11 cellular contexts compared by ENCODE assay signal in the genomic region with DNA sequence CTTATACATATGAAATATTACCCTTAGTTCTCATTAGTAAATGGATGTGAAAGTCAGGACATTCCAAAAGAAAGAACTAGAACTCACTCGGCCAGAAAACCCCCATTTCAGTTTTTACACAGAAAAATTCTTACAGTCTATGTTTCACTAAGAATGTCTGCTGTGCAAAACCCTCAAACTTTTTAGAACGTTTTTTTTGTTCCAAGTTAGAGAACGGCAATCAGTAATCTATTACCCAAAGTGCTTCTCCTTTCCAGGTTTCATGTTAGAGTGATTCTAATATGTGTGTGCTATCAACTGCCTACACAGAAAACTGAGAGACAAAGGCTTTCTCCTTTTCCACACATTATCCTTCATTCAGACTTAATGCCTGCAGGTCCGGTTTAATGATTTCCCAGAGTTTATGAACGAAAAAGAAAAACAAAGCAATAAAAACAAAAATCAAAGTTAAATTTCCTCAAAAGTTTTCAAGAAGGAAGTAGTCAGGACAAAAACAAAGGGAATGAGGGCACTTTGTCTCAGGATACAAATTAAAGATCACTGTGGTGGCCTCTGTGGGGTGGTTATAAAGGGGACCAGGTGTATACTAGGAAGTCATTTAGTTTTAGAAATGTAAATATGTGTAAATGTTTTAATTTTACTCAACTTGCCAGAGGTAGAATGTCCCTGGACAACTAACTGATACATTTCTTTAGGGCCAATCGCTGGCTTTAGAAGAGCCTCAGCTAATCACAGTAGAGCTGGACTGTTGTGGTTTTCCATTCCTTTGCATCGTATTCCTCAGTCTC. TPM values are rescaled to one million over a fixed set of nuclear protein-coding genes. Genes with fewer than 3 reads are reported as not detected.
DNase-seq lines count a peak whose midpoint lies in the region; ATAC-seq, FAIRE-seq and TF ChIP-seq lines count a peak whose summit lies in the region.
"Had no signal": no experiment of that assay in that cellular context is flagged by ENCODE, and none has a peak within 500 bp of the region (broad histone marks: within the 10 kb centered on the region; RNA-seq: fewer than 3 reads in every experiment).

No MANE protein-coding gene starts in this region.

- H4K20me1 ChIP-seq in Loucy (ENCODE audit: insufficient read depth, low read length, poor library complexity, severe bottlenecking), result no peaks in the 10 kb centered on the region
- no peaks in the 10 kb centered on the region for H4K20me1 ChIP-seq in HepG2 (ENCODE audit: insufficient read depth, low read length)

- TF ChIP-seq CTCF in Loucy (conservative IDR thresholded peaks at IDR 0.05; ENCODE audit: low read length), result no peak
- no peak for TF ChIP-seq CTCF in dorsolateral prefrontal cortex (IDR thresholded peaks at IDR 0.05 in 54 of 56, conservative IDR thresholded peaks at IDR 0.05 in 2 of 56; ENCODE audit: low read depth in 1 of 56, partially characterized antibody in 56 of 56)
- TF ChIP-seq CTCF in HepG2 (CRISPR knock-in tag; IDR thresholded peaks at IDR 0.05), result no peak

- H3K27me3 Mint-ChIP-seq in naive B cell, result no peaks in the 10 kb centered on the region

- H3K27ac ChIP-seq in dorsolateral prefrontal cortex (peak overlapping the region in 8 of 59 donors; percentile 2 to 52 (median 4)), HepG2 (ENCODE audit: extremely low read length, insufficient read depth, low read length) (no peak overlapping the region)

- no peaks in the 10 kb centered on the region for H3K79me2 ChIP-seq in Loucy (ENCODE audit: insufficient read depth, low read length)
- H3K79me2 ChIP-seq in HepG2 (ENCODE audit: insufficient read depth, low read length), result no peaks in the 10 kb centered on the region

- H3K36me3 Mint-ChIP-seq in naive B cell, result no peaks in the 10 kb centered on the region

- no peak for TF ChIP-seq POLR2A in HepG2 (IDR thresholded peaks at IDR 0.05; ENCODE audit: insufficient read depth in 1 of 2, low read depth in 2 of 2, low read length in 2 of 2)

- DNase-seq in naive B cell, result no peak
- no peak for DNase-seq in NCI-H1092 treated with DMSO at 0.1 percent for 48 hours (lab: John Stamatoyannopoulos, UW)
- DNase-seq in dorsolateral prefrontal cortex, result no peak
- DNase-seq in NCI-H1105 treated with DMSO at 0.1 percent for 48 hours (lab: John Stamatoyannopoulos, UW), result no peak
- no peak for DNase-seq in HepG2 (ENCODE audit: low spot score)
- DNase-seq: activated CD4-positive, alpha-beta T cell treated with anti-CD3 and anti-CD28 coated beads for 36 hours; DMS 273 treated with DMSO at 0.1 percent for 48 hours; NCI-H524 treated with DMSO at 0.1 percent for 48 hours had no signal

- 26% methylated on average over 7 of the region's 7 CpGs for WGBS in HepG2 (ENCODE audit: low lambda C conversion rate)

- H3K9ac ChIP-seq in Loucy (ENCODE audit: low read depth, low read length, poor library complexity, severe bottlenecking) (no peak overlapping the region), HepG2 (ENCODE audit: insufficient read depth, low read depth, low read length) (no peak overlapping the region)

- BruUV-seq in HepG2 (replicated peaks; lab: Mats Ljungman, UMichigan), result no TSS peak

- no peaks in the 10 kb centered on the region for H3K4me1 ChIP-seq in Loucy (ENCODE audit: insufficient read depth, low read length, poor library complexity, severe bottlenecking)
- no peaks in the 10 kb centered on the region for H3K4me1 ChIP-seq in HepG2 (ENCODE audit: insufficient read depth, low read length)

- no peak for TF ChIP-seq RAD21 in HepG2 (CRISPR knock-in tag; IDR thresholded peaks at IDR 0.05)

- peak overlapping the region in 4 of 8 donors; percentile 21 to 61 (median 50) for H3K4me3 Mint-ChIP-seq in naive B cell
- H3K4me3 Mint-ChIP-seq: activated CD4-positive, alpha-beta T cell treated with anti-CD3 and anti-CD28 coated beads for 36 hours had no signal

- H3K27me3 ChIP-seq in Loucy (ENCODE audit: insufficient read depth, low read length, poor library complexity, severe bottlenecking) (no peaks in the 10 kb centered on the region), dorsolateral prefrontal cortex (no peaks in the 10 kb centered on the region), HepG2 (ENCODE audit: control insufficient read depth in 1 of 2, insufficient read depth in 2 of 2, low read length in 2 of 2) (no peaks in the 10 kb centered on the region)

- no peaks in the 10 kb centered on the region for H3F3A ChIP-seq in Loucy (ENCODE audit: low read depth)

- peak overlapping the region in 5 of 6 donors; percentile 4 to 88 (median 29) for H3K27ac Mint-ChIP-seq in naive B cell
- H3K27ac Mint-ChIP-seq: activated CD4-positive, alpha-beta T cell treated with anti-CD3 and anti-CD28 coated beads for 36 hours had no signal

- no peaks in the 10 kb centered on the region for H3K9me2 ChIP-seq in Loucy (replicated peaks; ENCODE audit: low read depth, low read length)

- H3K36me3 ChIP-seq in Loucy (ENCODE audit: insufficient read depth, low read length), result no peaks in the 10 kb centered on the region
- no peaks in the 10 kb centered on the region for H3K36me3 ChIP-seq in HepG2 (replicated peaks in 1 of 2; ENCODE audit: control insufficient read depth in 1 of 2, insufficient read depth in 2 of 2, low read length in 2 of 2)

- no peak overlapping the region for H3K4me2 ChIP-seq in Loucy (ENCODE audit: low read depth, low read length, poor library complexity, severe bottlenecking)
- no peak overlapping the region for H3K4me2 ChIP-seq in HepG2 (ENCODE audit: low read depth, low read length)

- H2AFZ ChIP-seq in Loucy (ENCODE audit: low read length), result 0 out of 2 replicates have a peak overlapping the region, but pooled peaks have one; percentile 24
- no peak overlapping the region for H2AFZ ChIP-seq in HepG2 (ENCODE audit: low read length)

- H3K4me3 ChIP-seq in Loucy (ENCODE audit: low read length, poor library complexity, severe bottlenecking) (no peak overlapping the region), dorsolateral prefrontal cortex (peak overlapping the region in 3 of 59 donors; percentile 2 to 17 (median 6)), HepG2 (replicated peaks in 1 of 3; ENCODE audit: insufficient read depth in 1 of 3, low read depth in 2 of 3, low read length in 3 of 3) (no peak overlapping the region)

- CTCF ChIA-PET in HepG2 (lab: Yijun Ruan, JAX; ENCODE audit: low intra/inter-chr PET ratio, low total read pairs), result no interaction called here

- no peaks in the 10 kb centered on the region for H3K9me3 ChIP-seq in Loucy (ENCODE audit: insufficient read depth, low read depth, low read length)
- no peaks in the 10 kb centered on the region for H3K9me3 ChIP-seq in HepG2 (ENCODE audit: low read length)

- in situ Hi-C loops in HepG2 (cut with HindIII; ENCODE audit: extremely low pct_ligation_motif_present, low pct_unique_long_range_greater_than_20kb), result loop anchor here (25.0 kb wide), 1 partner anchor 155 kb away; the partner anchor contains the start of gene ENDOD1

- FAIRE-seq in HepG2 (lab: Jason Lieb, UNC), result no peak

- POLR2A ChIA-PET in HepG2 (lab: Yijun Ruan, JAX), result no interaction called here

- H3K4me1 Mint-ChIP-seq in naive B cell, result peaks cover 10 to 23% (median 18%) of the 10 kb centered on the region in 3 donors

- H3K9me3 Mint-ChIP-seq in naive B cell, result peaks cover 0 to 2% (median 0%) of the 10 kb centered on the region in 7 donors

- TF ChIP-seq EP300 in HepG2 (IDR thresholded peaks at IDR 0.05; ENCODE audit: low read depth in 2 of 2, low read length in 2 of 2), result no peak
- TF ChIP-seq EP300 in HepG2 (CRISPR knock-in tag; IDR thresholded peaks at IDR 0.05; ENCODE audit: borderline replicate concordance), result no peak

- peak; percentile 61 for ATAC-seq in GM18873 (IDR thresholded peaks at IDR 0.05; ENCODE audit: low FRiP score, unreplicated experiment)
- ATAC-seq in HG02588 (IDR thresholded peaks at IDR 0.05; ENCODE audit: unreplicated experiment), result peak; percentile 57
- peak; percentile 28 to 55 for ATAC-seq in naive B cell (ENCODE audit: low read depth in 2 of 2)
- ATAC-seq in HepG2, result no peak

- intact Hi-C loops in dorsolateral prefrontal cortex (cut with DNase I), result no loop called here
- intact Hi-C loops in HepG2 (cut with micrococcal nuclease; ENCODE audit: unreplicated experiment), result no loop called here

TF ChIP-seq in HepG2, 621 proteins besides CTCF, POLR2A, EP300 and RAD21 (continues in another document):
- no peak for TF ChIP-seq PHF21A (CRISPR knock-in tag; IDR thresholded peaks at IDR 0.05)
- TF ChIP-seq ZNF614 (CRISPR knock-in tag; IDR thresholded peaks at IDR 0.05; ENCODE audit: borderline replicate concordance), result no peak
- TF ChIP-seq ZNF768 (CRISPR knock-in tag; IDR thresholded peaks at IDR 0.05), result no peak
- TF ChIP-seq, protein P1, sequence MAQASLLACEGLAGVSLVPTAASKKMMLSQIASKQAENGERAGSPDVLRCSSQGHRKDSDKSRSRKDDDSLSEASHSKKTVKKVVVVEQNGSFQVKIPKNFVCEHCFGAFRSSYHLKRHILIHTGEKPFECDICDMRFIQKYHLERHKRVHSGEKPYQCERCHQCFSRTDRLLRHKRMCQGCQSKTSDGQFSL (CRISPR knock-in tag; IDR thresholded peaks at IDR 0.05), result no peak
- TF ChIP-seq NR2C2 (CRISPR knock-in tag; IDR thresholded peaks at IDR 0.05; ENCODE audit: borderline replicate concordance), result no peak

RNA-seq across cellular contexts. Expression of gene SESN3, which starts 11.4 kb away (rescaled TPM):
- polyA plus RNA-seq in naive B cell (ENCODE audit: low read depth in 6 of 6), result 1 to 10 TPM; 2.1 to 3.4 (median 2.6) TPM
- 100 to 1,000 TPM in 100 of 120 experiments, 10 to 100 TPM in 20; 59.6 to 186 (median 116) TPM for total RNA-seq in dorsolateral prefrontal cortex
- 0.86 and 1.9 TPM in 2 replicates for total RNA-seq in HepG2 (2016; rRNA removed; fragmentation: Illumina TruSeq; extraction: Trizol)
- 0.62 and 0.71 TPM in 2 replicates for total RNA-seq in HepG2 (2016; cell fraction: cytosol; rRNA removed; fragmentation: Illumina TruSeq; extraction: Trizol; ENCODE audit: low read depth)
- total RNA-seq in HepG2 (2016; cell fraction: insoluble cytoplasmic fraction; rRNA removed; fragmentation: Illumina TruSeq; extraction: Trizol), result 1.0 and 1.8 TPM in 2 replicates
- total RNA-seq in HepG2 (2016; cell fraction: membrane; rRNA removed; fragmentation: Illumina TruSeq; extraction: Trizol), result 1.7 and 1.9 TPM in 2 replicates
- total RNA-seq in HepG2 (2016; cell fraction: nucleus; rRNA removed; fragmentation: Illumina TruSeq; extraction: Trizol), result 1.0 and 1.5 TPM in 2 replicates
- polyA plus RNA-seq in HepG2 (2011; rRNA removed), result 0.26 and 0.53 TPM in 2 replicates
- polyA plus RNA-seq in HepG2 (2011; cell fraction: cytosol; rRNA removed), result 0.19 and 0.21 TPM in 2 replicates
- polyA plus RNA-seq in HepG2 (2011; cell fraction: nucleus; rRNA removed), result 0.14 and 0.16 TPM in 2 replicates
- polyA plus RNA-seq in HepG2 (2012), result 0.19 and 0.36 TPM in 2 replicates
- polyA plus RNA-seq in HepG2 (2016; cell fraction: cytosol; fragmentation: Illumina TruSeq; extraction: Trizol; ENCODE audit: low read depth), result 0.17 and 0.36 TPM in 2 replicates
- 0.96 and 1.2 TPM in 2 replicates for polyA plus RNA-seq in HepG2 (2016; cell fraction: insoluble cytoplasmic fraction; fragmentation: Illumina TruSeq; extraction: Trizol; ENCODE audit: low read depth)
- polyA plus RNA-seq in HepG2 (2016; cell fraction: membrane; fragmentation: Illumina TruSeq; extraction: Trizol; ENCODE audit: low read depth), result 0.41 and 0.59 TPM in 2 replicates
- 0.63 and 0.71 TPM in 2 replicates for polyA plus RNA-seq in HepG2 (2016; cell fraction: nucleus; fragmentation: Illumina TruSeq; extraction: Trizol; ENCODE audit: insufficient read depth, low read depth)
- polyA minus RNA-seq in HepG2 (2011; rRNA and poly(A)+ RNA removed; ENCODE audit: low replicate concordance), result 0.42 and 2.3 TPM in 2 replicates
- polyA minus RNA-seq in HepG2 (2011; cell fraction: cytosol; rRNA and poly(A)+ RNA removed), result 0.59 and 0.97 TPM in 2 replicates
- 0.62 and 1.3 TPM in 2 replicates for polyA minus RNA-seq in HepG2 (2011; cell fraction: nucleus; rRNA and poly(A)+ RNA removed)

Comparison
In these comparisons a context has a peak if more than half of its experiments do, and no peak if none do; other contexts are left out.
1. RNA of gene SESN3, which starts 11.4 kb away (total RNA-seq): 59.6 to 186 TPM in dorsolateral prefrontal cortex; 0.62 to 1.9 TPM in HepG2; every median in the first group is over 10 times any median in the second.